In genomic region chr1:9874959-9875635, GRCh38 we compare ENCODE assay signal across 8 cellular contexts. TPM values are rescaled to one million over a fixed set of nuclear protein-coding genes. Genes with fewer than 3 reads are reported as not detected.
A peak's percentile ranks its signal among the peaks of the same experiment; 100 is the strongest.
DNase-seq lines count a peak whose midpoint lies in the region; ATAC-seq and TF ChIP-seq lines count a peak whose summit lies in the region.

No MANE protein-coding gene starts in this region.

- H4K5ac ChIP-seq in H9 (ENCODE audit: insufficient read length, low read depth, low read length), result no peak overlapping the region

- peak overlapping the region in 2 of 3 experiments; percentile 52 to 82; a peak in 4 of 7 replicates for H3K27ac Mint-ChIP-seq in H9
- no peak overlapping the region for H3K27ac Mint-ChIP-seq in activated CD4-positive, alpha-beta T cell treated with anti-CD3 and anti-CD28 coated beads for 36 hours

- no peak overlapping the region for H2BK120ac ChIP-seq in H9 (ENCODE audit: low read depth, low read length, poor library complexity, severe bottlenecking)

- H3K9me3 Mint-ChIP-seq in H9, result no peaks in the 10 kb centered on the region
- H3K9me3 Mint-ChIP-seq in activated CD4-positive, alpha-beta T cell treated with anti-CD3 and anti-CD28 coated beads for 36 hours (ENCODE audit: low read depth), result no peaks in the 10 kb centered on the region

- H3K27me3 ChIP-seq in H9 (ENCODE audit: insufficient read depth, low read length) (no peaks in the 10 kb centered on the region), colonic mucosa (no peaks in the 10 kb centered on the region)

- POLR2A ChIA-PET in activated CD4-positive, alpha-beta T cell treated with anti-CD3 and anti-CD28 coated beads for 36 hours (lab: Charles Lee), result no interaction called here

- no peak overlapping the region for H3K56ac ChIP-seq in H9 (ENCODE audit: insufficient read length, low read depth, low read length)

- no CpG with 5 or more reads among the region's 25 CpGs for WGBS in H9 (ENCODE audit: extremely low coverage, insufficient read length, low lambda C conversion rate)

- H3K36me3 Mint-ChIP-seq in H9 (ENCODE audit: insufficient read depth in 1 of 3, low read depth in 3 of 3), result 0 out of 7 replicates have a peak, but pooled peaks cover 0 to 5% (median 0%) of the 10 kb centered on the region in 3 experiments
- H3K36me3 Mint-ChIP-seq in activated CD4-positive, alpha-beta T cell treated with anti-CD3 and anti-CD28 coated beads for 36 hours (ENCODE audit: low read depth), result no peaks in the 10 kb centered on the region

- no peak overlapping the region for H2BK5ac ChIP-seq in H9 (ENCODE audit: insufficient read length, low read length)

- DNase-seq in CD1c-positive myeloid dendritic cell (ENCODE audit: extremely low spot score), result peak; percentile 85
- peak; percentile 87 for DNase-seq in H9
- DNase-seq in NCI-H226, result peak; percentile 22
- peak; percentile 86 for DNase-seq in activated CD4-positive, alpha-beta T cell treated with anti-CD3 and anti-CD28 coated beads for 36 hours
- DNase-seq in colonic mucosa, result peak; percentile 76
- DNase-seq in left colon, result peak; percentile 46 to 69
- peak; percentile 74 to 77 for DNase-seq in stimulated activated CD4-positive, alpha-beta T cell treated with anti-CD3 and anti-CD28 coated beads, Interleukin-2, amount 100 ng/mL, for 48 hours

- H3K36me3 ChIP-seq in colonic mucosa, result no peaks in the 10 kb centered on the region

- no peaks in the 10 kb centered on the region for H3K79me2 ChIP-seq in H9 (ENCODE audit: insufficient read depth, low read length)

- H2BK20ac ChIP-seq in H9 (ENCODE audit: low read depth, low read length, poor library complexity, severe bottlenecking), result no peak overlapping the region

- peaks cover 4% of the 10 kb centered on the region; the same call in 1 of the 2 replicates for H3K4me1 ChIP-seq in H9 (ENCODE audit: insufficient read depth, low read length)
- H3K4me1 ChIP-seq in colonic mucosa, result no peaks in the 10 kb centered on the region

- H4K20me1 ChIP-seq in H9 (ENCODE audit: control insufficient read depth, insufficient read depth, insufficient read length), result no peaks in the 10 kb centered on the region

- H3K18ac ChIP-seq in H9 (ENCODE audit: insufficient read length, low read depth, low read length), result peak overlapping the region; percentile 15

- H3K27me3 Mint-ChIP-seq in H9 (ENCODE audit: low read depth), result no peaks in the 10 kb centered on the region
- no peaks in the 10 kb centered on the region for H3K27me3 Mint-ChIP-seq in activated CD4-positive, alpha-beta T cell treated with anti-CD3 and anti-CD28 coated beads for 36 hours

- no peak overlapping the region for H3K14ac ChIP-seq in H9 (ENCODE audit: insufficient read depth, low read length)

- no peaks in the 10 kb centered on the region for H3K23me2 ChIP-seq in H9 (ENCODE audit: insufficient read length, low read depth, low read length, poor library complexity, severe bottlenecking)

- no peak overlapping the region for H2AFZ ChIP-seq in H9 (ENCODE audit: low read length)

- H3K27ac ChIP-seq in H9 (ENCODE audit: insufficient read length, low read depth, low read length) (no peak overlapping the region), colonic mucosa (no peak overlapping the region)

- H3K9ac ChIP-seq in H9 (ENCODE audit: extremely low read depth, insufficient read length, low read length), result peak overlapping the region; percentile 5
- H3K9ac ChIP-seq in colonic mucosa (ENCODE audit: low read depth in 2 of 2, low read length in 2 of 2), result no peak overlapping the region

- H2AK5ac ChIP-seq in H9 (ENCODE audit: insufficient read length, low read length), result no peak overlapping the region

- H3K4me2 ChIP-seq in H9 (ENCODE audit: insufficient read depth, insufficient read length, low read length), result peak overlapping the region; percentile 15

- H4K91ac ChIP-seq in H9 (ENCODE audit: insufficient read length, low read depth, low read length), result no peak overlapping the region

- H3K23ac ChIP-seq in H9 (ENCODE audit: insufficient read length, low read depth, low read length), result no peak overlapping the region

- no peaks in the 10 kb centered on the region for H3K9me3 ChIP-seq in H9 (ENCODE audit: control insufficient read depth, low read depth, low read length)
- no peaks in the 10 kb centered on the region for H3K9me3 ChIP-seq in colonic mucosa

- CTCF ChIA-PET in activated CD4-positive, alpha-beta T cell treated with anti-CD3 and anti-CD28 coated beads for 36 hours (lab: Charles Lee), result interaction anchor here (0.5 to 15.5 kb wide), 15 partner anchors 9 to 902 kb away, joined by 3 to 221 read pairs (median 3); no protein-coding TSS in a partner anchor

- H2BK12ac ChIP-seq in H9 (ENCODE audit: insufficient read length, low read depth, low read length), result no peak overlapping the region

- peak; percentile 96 for ATAC-seq in activated CD4-positive, alpha-beta T cell treated with anti-CD3 and anti-CD28 coated beads for 36 hours
- ATAC-seq in left colon (peak; percentile 63), HG03439 (IDR thresholded peaks at IDR 0.05; ENCODE audit: unreplicated experiment) (no peak)

- H3K4ac ChIP-seq in H9 (ENCODE audit: low read depth, low read length), result no peak overlapping the region

- no peak overlapping the region for H2BK15ac ChIP-seq in H9 (ENCODE audit: low read depth, low read length)

- peak; percentile 97 for TF ChIP-seq CTCF in H9 (conservative IDR thresholded peaks at IDR 0.05)
- peak; percentile 95 for TF ChIP-seq CTCF in colonic mucosa (IDR thresholded peaks at IDR 0.05)

- peak overlapping the region; percentile 47 to 51; a peak in 4 of 5 replicates for H3K4me3 Mint-ChIP-seq in H9
- H3K4me3 Mint-ChIP-seq in activated CD4-positive, alpha-beta T cell treated with anti-CD3 and anti-CD28 coated beads for 36 hours, result no peak overlapping the region

- no peak overlapping the region for H3T11ph ChIP-seq in H9 (ENCODE audit: low read length)

- no peak overlapping the region for H4K8ac ChIP-seq in H9 (replicated peaks; ENCODE audit: insufficient read length, low read depth, low read length)

- H3K4me3 ChIP-seq in colonic mucosa, result no peak overlapping the region

- peaks cover 11 to 14% of the 10 kb centered on the region in 2 experiments for H3K4me1 Mint-ChIP-seq in H9
- peaks cover 3% of the 10 kb centered on the region for H3K4me1 Mint-ChIP-seq in activated CD4-positive, alpha-beta T cell treated with anti-CD3 and anti-CD28 coated beads for 36 hours

- intact Hi-C loops in activated CD4-positive, alpha-beta T cell treated with anti-CD3 and anti-CD28 coated beads for 36 hours (cut with DNase I, micrococcal nuclease), result loop anchor here (1.0 to 5.0 kb wide), 9 partner anchors 35 to 553 kb away; partner anchors contain the start of genes CTNNBIP1 (in 2 of the 2) and UBE4B (in 2 of the 2)
- intact Hi-C loops in colonic mucosa (cut with DNase I) (loop anchor here (2.0 to 10.0 kb wide), 4 partner anchors 37 to 280 kb away; partner anchors contain the start of genes CTNNBIP1, LZIC, NMNAT1 and UBE4B), left colon (cut with DNase I, micrococcal nuclease) (loop anchor here in 1 of 2 donors (5.0 kb wide), 1 partner anchor 67 kb away; the partner anchor contains the start of genes LZIC and NMNAT1)

- no peaks in the 10 kb centered on the region for H3K79me1 ChIP-seq in H9 (ENCODE audit: insufficient read depth, low read depth, low read length, poor library complexity, severe bottlenecking)

RNA-seq across cellular contexts. Expression of gene CTNNBIP1, which starts 35.0 kb away (rescaled TPM):
- total RNA-seq in H9 (2021), result 43.0 and 44.4 TPM in 2 replicates
- total RNA-seq in activated CD4-positive, alpha-beta T cell treated with anti-CD3 and anti-CD28 coated beads for 36 hours, result 10 to 100 TPM in 1 of 2 experiments, 1 to 10 TPM in 1; 7.5 to 11.0 TPM
- 10 to 100 TPM; 28.1 to 30.1 TPM for total RNA-seq in colonic mucosa
- total RNA-seq in left colon, result 10 to 100 TPM; 25.7 to 30.9 TPM

RNA-seq across cellular contexts. Expression of gene CLSTN1, which starts 51.3 kb away (rescaled TPM):
- total RNA-seq in H9 (2021), result 100 and 101 TPM in 2 replicates
- total RNA-seq in activated CD4-positive, alpha-beta T cell treated with anti-CD3 and anti-CD28 coated beads for 36 hours, result 10 to 100 TPM; 34.9 to 36.7 TPM
- total RNA-seq in colonic mucosa, result 100 to 1,000 TPM; 215 to 226 TPM
- 100 to 1,000 TPM; 235 to 251 TPM for total RNA-seq in left colon

Comparison
In these comparisons a context has a peak if more than half of its experiments do, and no peak if none do; other contexts are left out.
1. DNase-seq: peak in every context shown above with its lines; median percentile 87 in H9; 86 in activated CD4-positive, alpha-beta T cell treated with anti-CD3 and anti-CD28 coated beads for 36 hours; 85 in CD1c-positive myeloid dendritic cell; 76 in colonic mucosa; 76 in stimulated activated CD4-positive, alpha-beta T cell treated with anti-CD3 and anti-CD28 coated beads, Interleukin-2, amount 100 ng/mL, for 48 hours; 58 in left colon; 22 in NCI-H226.